Comparison of ENCODE assay signal across 14 cellular contexts in the genomic region with DNA sequence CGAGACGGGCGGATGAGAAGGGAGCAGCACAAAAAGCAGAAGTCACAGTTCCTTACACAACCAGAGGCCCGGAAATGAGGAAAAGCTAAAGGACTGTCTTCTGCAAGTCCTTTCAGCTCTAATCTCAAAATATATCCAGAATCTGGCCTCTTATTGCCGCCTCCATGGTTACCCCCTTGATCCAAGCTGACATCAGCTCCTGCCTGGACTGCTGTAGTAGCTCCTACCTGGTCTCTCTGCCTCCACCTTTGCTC.
"Had no signal": no experiment of that assay in that cellular context is flagged by ENCODE, and none has a peak within 500 bp of the region (broad histone marks: within the 10 kb centered on the region; RNA-seq: fewer than 3 reads in every experiment).

No MANE protein-coding gene starts in this region.

- H3K27me3 ChIP-seq: adrenal gland, colonic mucosa, pancreas, suprapubic skin, upper lobe of left lung had no signal

- H3K4me3 Mint-ChIP-seq: activated naive CD4-positive, alpha-beta T cell treated with anti-CD3 and anti-CD28 coated beads, Interleukin-2, amount 10 ng/mL, durations not matched to agents 7 days and 5 days; activated T-helper 17 cell treated with anti-CD3 and anti-CD28 coated beads, Interleukin-2, amount 50 U/mL, for 72 hours; WTC11 had no signal

- H3K9me3 ChIP-seq: adrenal gland, colonic mucosa, left ventricle myocardium inferior, pancreas, suprapubic skin, upper lobe of left lung had no signal

- H3K4me1 ChIP-seq: colonic mucosa, foreskin keratinocyte, left ventricle myocardium inferior, pancreas, suprapubic skin, upper lobe of left lung had no signal

- H3K4me1 Mint-ChIP-seq: activated naive CD4-positive, alpha-beta T cell treated with anti-CD3 and anti-CD28 coated beads, Interleukin-2, amount 10 ng/mL, durations not matched to agents 7 days and 5 days; activated T-helper 17 cell treated with anti-CD3 and anti-CD28 coated beads, Interleukin-2, amount 50 U/mL, for 72 hours; WTC11 had no signal

- DNase-seq: activated CD4-positive, alpha-beta T cell treated with anti-CD3 and anti-CD28 coated beads for 48 hours; activated naive CD4-positive, alpha-beta T cell treated with anti-CD3 and anti-CD28 coated beads, Interleukin-2, amount 10 ng/mL, durations not matched to agents 7 days and 5 days; adrenal gland; colonic mucosa; foreskin keratinocyte; head of caudate nucleus; left ventricle myocardium inferior; pancreas; stimulated activated CD4-positive, alpha-beta T cell treated with anti-CD3 and anti-CD28 coated beads, Interleukin-2, amount 100 ng/mL, for 48 hours; stimulated activated naive CD8-positive, alpha-beta T cell treated with anti-CD3 and anti-CD28 coated beads, Interleukin-15, Interleukin-2, amounts not matched to agents 100 U/mL and 50 U/mL, for 24 hours; upper lobe of left lung had no signal

- H3K4me3 ChIP-seq: adrenal gland, colonic mucosa, left ventricle myocardium inferior, pancreas, suprapubic skin, upper lobe of left lung had no signal

- H3K27ac ChIP-seq: adrenal gland, colonic mucosa, foreskin keratinocyte, left ventricle myocardium inferior, pancreas, suprapubic skin, upper lobe of left lung had no signal

- H3K36me3 ChIP-seq: adrenal gland, colonic mucosa, pancreas, suprapubic skin, upper lobe of left lung had no signal

- H3K9me3 Mint-ChIP-seq: activated naive CD4-positive, alpha-beta T cell treated with anti-CD3 and anti-CD28 coated beads, Interleukin-2, amount 10 ng/mL, durations not matched to agents 7 days and 5 days; activated T-helper 17 cell treated with anti-CD3 and anti-CD28 coated beads, Interleukin-2, amount 50 U/mL, for 72 hours; WTC11 had no signal

- ATAC-seq: activated T-helper 17 cell treated with anti-CD3 and anti-CD28 coated beads, Interleukin-2, amount 50 U/mL, for 72 hours; foreskin keratinocyte; pancreas; stimulated activated naive CD8-positive, alpha-beta T cell treated with anti-CD3 and anti-CD28 coated beads, Interleukin-15, Interleukin-2, amounts not matched to agents 100 U/mL and 50 U/mL, for 24 hours; WTC11 had no signal

- H3K36me3 Mint-ChIP-seq: activated naive CD4-positive, alpha-beta T cell treated with anti-CD3 and anti-CD28 coated beads, Interleukin-2, amount 10 ng/mL, durations not matched to agents 7 days and 5 days; WTC11 had no signal

- H3K27ac Mint-ChIP-seq: activated naive CD4-positive, alpha-beta T cell treated with anti-CD3 and anti-CD28 coated beads, Interleukin-2, amount 10 ng/mL, durations not matched to agents 7 days and 5 days; activated T-helper 17 cell treated with anti-CD3 and anti-CD28 coated beads, Interleukin-2, amount 50 U/mL, for 72 hours; WTC11 had no signal
